28 cellular contexts compared by ENCODE assay signal in the genomic region with DNA sequence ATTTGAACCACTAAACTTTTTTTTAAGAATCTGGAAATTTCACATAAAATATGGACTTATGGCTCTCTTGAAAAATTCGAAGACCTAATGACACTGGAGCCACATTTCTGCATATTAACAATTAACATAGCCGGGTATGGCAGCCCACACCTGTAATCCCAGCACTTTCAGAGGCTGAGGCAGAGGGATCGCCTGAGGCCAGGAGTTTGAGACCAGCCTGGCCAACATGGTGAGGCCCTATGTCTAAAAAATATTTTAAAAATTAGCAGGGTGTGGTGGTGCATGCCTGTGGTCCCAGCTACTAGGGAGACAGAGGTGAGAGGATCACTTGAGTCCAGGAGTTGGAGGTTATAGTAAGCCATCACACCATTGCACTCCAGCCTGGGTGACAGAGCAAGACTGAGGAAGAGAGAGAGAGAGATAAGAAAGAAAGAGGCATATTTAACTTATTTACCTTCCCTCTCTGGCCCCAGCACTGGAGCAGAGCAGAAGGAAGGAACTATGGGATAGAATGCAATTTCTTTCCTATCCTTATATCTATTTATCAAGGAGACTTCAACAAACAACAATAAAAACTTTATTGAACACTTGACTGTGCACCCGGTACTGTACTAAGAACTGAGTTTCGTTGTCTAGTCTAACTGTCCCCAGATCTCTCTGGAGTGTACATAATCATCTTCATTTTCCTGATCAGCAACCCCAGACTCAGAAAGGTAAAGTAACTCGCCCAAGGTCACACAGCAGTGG.
"Had no signal": no experiment of that assay in that cellular context is flagged by ENCODE, and none has a peak within 500 bp of the region (broad histone marks: within the 10 kb centered on the region; RNA-seq: fewer than 3 reads in every experiment).

No MANE protein-coding gene starts in this region.

- DNase-seq: activated CD4-positive, alpha-beta T cell treated with anti-CD3 and anti-CD28 coated beads, Interleukin-2, amount 10 ng/mL, durations not matched to agents 24 days and 14 days; activated CD4-positive, alpha-beta T cell treated with anti-CD3 and anti-CD28 coated beads, Interleukin-2, amount 50 U/mL, for 4 hours; activated CD8-positive, alpha-beta T cell treated with anti-CD3 and anti-CD28 coated beads for 36 hours; activated effector memory CD4-positive, alpha-beta T cell treated with anti-CD3 and anti-CD28 coated beads, Interleukin-2, amount 50 U/mL, for 16 hours; activated naive CD4-positive, alpha-beta T cell; activated naive CD4-positive, alpha-beta T cell treated with anti-CD3 and anti-CD28 coated beads, Interleukin-2, amount 50 U/mL, for 16 hours; activated naive CD8-positive, alpha-beta T cell treated with anti-CD3 and anti-CD28 coated beads for 36 hours; activated T-cell treated with anti-CD3 and anti-CD28 coated beads, Interleukin-2, amount 50 U/mL, for 1 hour; activated T-cell treated with anti-CD3 and anti-CD28 coated beads, Interleukin-2, amount 50 U/mL, for 72 hours; amygdala; NCI-H1092 treated with DMSO at 0.1 percent for 48 hours; NCI-H1417; NCI-H146; NCI-H187; NCI-H2029 treated with DMSO at 0.1 percent for 48 hours; NCI-H2107; NCI-H2171; NCI-H510A; NCI-H526; NCI-H748 treated with DMSO at 0.1 percent for 48 hours; NK-92 treated with Interleukin-12 subunit alpha and Interleukin-12 subunit beta, amount 100 ng/mL, for 24 hours; SHP77; SJCRH30; T1000 had no signal

- ATAC-seq: activated CD8-positive, alpha-beta T cell treated with anti-CD3 and anti-CD28 coated beads for 36 hours; Panc1 had no signal

- H3K27ac ChIP-seq: ascending aorta, cardiac muscle cell, SJCRH30, SK-N-MC had no signal

- H3K9me3 ChIP-seq: ascending aorta, SJCRH30 had no signal

- H3K4me3 ChIP-seq: ascending aorta, cardiac muscle cell, SJCRH30, SK-N-MC had no signal

- H3K27me3 ChIP-seq: ascending aorta, cardiac muscle cell, SJCRH30 had no signal

- H3K36me3 ChIP-seq: ascending aorta, cardiac muscle cell, SJCRH30 had no signal

- H3K4me1 ChIP-seq: ascending aorta had no signal
